Comparison of ENCODE assay signal across 12 cellular contexts in genomic region chr17:36195474-36196098, GRCh38. TPM values are rescaled to one million over a fixed set of nuclear protein-coding genes. Genes with fewer than 3 reads are reported as not detected.
DNase-seq lines count a peak whose midpoint lies in the region; ATAC-seq and TF ChIP-seq lines count a peak whose summit lies in the region.
"Had no signal": no experiment of that assay in that cellular context is flagged by ENCODE, and none has a peak within 500 bp of the region (broad histone marks: within the 10 kb centered on the region; RNA-seq: fewer than 3 reads in every experiment).

No MANE protein-coding gene starts in this region.

- H3K4me3 ChIP-seq in NB4 (ENCODE audit: low read depth, low read length) (peak overlapping the region; percentile 47), spleen (no peak overlapping the region)
- H3K4me3 ChIP-seq: gastrocnemius medialis, prostate gland had no signal

- DNase-seq in NB4 (ENCODE audit: low read depth) (peak; percentile 42), glutamatergic neuron (no peak), spleen (no peak), NCI-H446 treated with DMSO at 0.1 percent for 48 hours (lab: John Stamatoyannopoulos, UW) (no peak), MV-4-11 (lab: John Stamatoyannopoulos, UW) (no peak), omental fat pad (ENCODE audit: low spot score) (no peak)
- DNase-seq: activated naive CD4-positive, alpha-beta T cell treated with anti-CD3 and anti-CD28 coated beads, Interleukin-2, amount 10 ng/mL, durations not matched to agents 7 days and 5 days; gastrocnemius medialis; NCI-H1092; SIG-M5 had no signal

- intact Hi-C loops in spleen (cut with DNase I; ENCODE audit: low total_unique reads), result no loop called here

- TF ChIP-seq POLR2A in NB4 (IDR thresholded peaks at IDR 0.05; ENCODE audit: extremely low read depth, insufficient read length) (no peak), spleen (IDR thresholded peaks at IDR 0.05) (no peak)

- peak overlapping the region in 7 of 8 donors; percentile 41 to 72 (median 66) for H3K27ac ChIP-seq in spleen
- H3K27ac ChIP-seq: gastrocnemius medialis, prostate gland had no signal

- no peaks in the 10 kb centered on the region for H3K27me3 Mint-ChIP-seq in glutamatergic neuron (ENCODE audit: unreplicated experiment)

- peaks cover 0 to 90% (median 60%) of the 10 kb centered on the region in 6 donors for H3K4me1 ChIP-seq in spleen
- H3K4me1 ChIP-seq: gastrocnemius medialis, prostate gland had no signal

- 76 to 87% (median 78%) methylated on average over 10 of the region's 10 CpGs for WGBS in spleen, 5 donors

- ATAC-seq in omental fat pad (ENCODE audit: low FRiP score), result no peak
- ATAC-seq: gastrocnemius medialis had no signal

- peak overlapping the region; percentile 10 for H3K27ac Mint-ChIP-seq in glutamatergic neuron (ENCODE audit: unreplicated experiment)
- H3K27ac Mint-ChIP-seq: activated naive CD4-positive, alpha-beta T cell treated with anti-CD3 and anti-CD28 coated beads, Interleukin-2, amount 10 ng/mL, durations not matched to agents 7 days and 5 days had no signal

- H3K4me1 Mint-ChIP-seq in glutamatergic neuron (ENCODE audit: low read depth, unreplicated experiment), result peaks cover 16% of the 10 kb centered on the region

- H3K27me3 ChIP-seq in spleen (replicated peaks in 1 of 7), result peaks cover 0 to 4% (median 0%) of the 10 kb centered on the region in 7 donors

- H3K36me3 Mint-ChIP-seq in glutamatergic neuron (ENCODE audit: unreplicated experiment), result no peaks in the 10 kb centered on the region
- H3K36me3 Mint-ChIP-seq: activated naive CD4-positive, alpha-beta T cell treated with anti-CD3 and anti-CD28 coated beads, Interleukin-2, amount 10 ng/mL, durations not matched to agents 7 days and 5 days had no signal

- TF ChIP-seq CTCF in GM12873 (IDR thresholded peaks at IDR 0.05; ENCODE audit: insufficient read depth, low read depth, low read length, missing control alignments), result peak; percentile 14
- no peak for TF ChIP-seq CTCF in NB4 (IDR thresholded peaks at IDR 0.05; ENCODE audit: low read depth, low read length)
- TF ChIP-seq CTCF in glutamatergic neuron (IDR thresholded peaks at IDR 0.05; ENCODE audit: partially characterized antibody, unreplicated experiment), result no peak
- no peak for TF ChIP-seq CTCF in spleen (IDR thresholded peaks at IDR 0.05 in 8 of 11, conservative IDR thresholded peaks at IDR 0.05 in 3 of 11)
- TF ChIP-seq CTCF in omental fat pad (IDR thresholded peaks at IDR 0.05), result no peak

- no peak overlapping the region for H3K4me3 Mint-ChIP-seq in glutamatergic neuron (ENCODE audit: unreplicated experiment)
- H3K4me3 Mint-ChIP-seq: activated naive CD4-positive, alpha-beta T cell treated with anti-CD3 and anti-CD28 coated beads, Interleukin-2, amount 10 ng/mL, durations not matched to agents 7 days and 5 days had no signal

- H3K36me3 ChIP-seq in spleen, result no peaks in the 10 kb centered on the region
- H3K36me3 ChIP-seq: gastrocnemius medialis, prostate gland had no signal

- peaks cover 2% of the 10 kb centered on the region for H3K9me3 Mint-ChIP-seq in glutamatergic neuron (ENCODE audit: unreplicated experiment)
- H3K9me3 Mint-ChIP-seq: activated naive CD4-positive, alpha-beta T cell treated with anti-CD3 and anti-CD28 coated beads, Interleukin-2, amount 10 ng/mL, durations not matched to agents 7 days and 5 days had no signal

- H3K9me3 ChIP-seq in spleen, result no peaks in the 10 kb centered on the region
- H3K9me3 ChIP-seq: gastrocnemius medialis, prostate gland had no signal

RNA-seq across cellular contexts. Expression of gene CCL3L1, which starts 1.0 kb away (rescaled TPM):
- total RNA-seq in glutamatergic neuron (ENCODE audit: unreplicated experiment) (6.3 TPM), spleen (1 to 10 TPM in 5 of 7 donors, under 1 TPM in 1, not detected in 1; 0.51 to 8.2 (median 3.7) TPM), omental fat pad (under 1 TPM in 3 of 4 donors, not detected in 1; 0.48 to 0.93 (median 0.88) TPM)
- polyA plus RNA-seq in spleen, result 1 to 10 TPM in 2 of 3 donors, under 1 TPM in 1; 0.93 to 2.0 (median 1.1) TPM
- total RNA-seq: gastrocnemius medialis, prostate gland had no signal

RNA-seq across cellular contexts. Expression of gene CCL4L2, which starts 15.3 kb away (rescaled TPM):
- not detected for total RNA-seq in glutamatergic neuron (ENCODE audit: unreplicated experiment)
- total RNA-seq in spleen, result 10 to 100 TPM in 3 of 7 donors, 1 to 10 TPM in 3, not detected in 1; 6.4 to 22.2 (median 14.9) TPM
- polyA plus RNA-seq in spleen, result 1 to 10 TPM; 2.3 to 8.5 (median 3.5) TPM
- total RNA-seq in omental fat pad, result 1 to 10 TPM in 3 of 4 donors, not detected in 1; 1.1 to 3.2 (median 3.1) TPM
- total RNA-seq: gastrocnemius medialis had no signal

RNA-seq across cellular contexts. Expression of gene TBC1D3B, which starts 19.1 kb away (rescaled TPM):
- 37.3 TPM for total RNA-seq in glutamatergic neuron (ENCODE audit: unreplicated experiment)
- 10 to 100 TPM in 4 of 7 donors, 1 to 10 TPM in 2, not detected in 1; 4.3 to 13.5 (median 11.3) TPM for total RNA-seq in spleen
- 1 to 10 TPM; 1.3 to 4.3 (median 3.3) TPM for polyA plus RNA-seq in spleen
- total RNA-seq in omental fat pad, result 1 to 10 TPM; 1.5 to 6.9 (median 2.4) TPM
